Comparison of ENCODE assay signal across 1 cellular context in the genomic region with DNA sequence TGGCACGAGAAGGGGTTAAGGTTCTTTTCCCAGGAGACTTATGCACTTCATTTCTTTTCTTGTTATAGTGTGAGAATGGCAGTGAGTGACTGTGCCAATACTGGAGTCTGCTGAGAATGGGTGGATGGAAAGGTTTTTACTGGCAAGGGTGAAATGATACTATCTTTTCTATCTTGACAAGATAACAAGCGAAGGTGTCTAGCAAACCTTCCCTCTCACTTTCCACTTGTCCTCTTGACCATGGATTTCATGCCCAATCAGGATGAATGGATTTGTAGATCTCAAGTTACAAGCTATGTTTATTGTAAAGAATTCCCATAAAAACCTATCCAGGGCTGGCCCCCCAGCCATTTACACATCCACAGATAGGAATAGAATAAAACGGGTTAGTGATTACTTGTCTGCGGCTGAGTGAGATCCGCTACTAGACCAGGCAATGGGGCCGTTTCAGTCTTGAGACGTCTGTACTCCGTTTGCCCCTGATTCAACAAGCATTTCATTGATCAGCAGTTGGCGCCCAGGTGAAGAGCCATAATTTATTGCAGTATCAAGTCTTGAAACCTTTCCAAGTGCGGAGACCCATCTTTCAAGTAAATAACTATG.
A peak's percentile ranks its signal among the peaks of the same experiment; 100 is the strongest.
TF ChIP-seq lines count a peak whose summit lies in the region.

No MANE protein-coding gene starts in this region.

TF ChIP-seq in HEK293, 187 proteins besides CTCF, POLR2A, EP300 and RAD21 (continued from another document and continues in another):
- TF ChIP-seq ZNF174 (tag by site-specific recombination; IDR thresholded peaks at IDR 0.05) (no peak), ZNF114 (tag by site-specific recombination; IDR thresholded peaks at IDR 0.05) (no peak), GLIS2 (tag by site-specific recombination; IDR thresholded peaks at IDR 0.05) (0 out of 2 replicates have a peak, but pooled peaks have one; percentile 32), ZNF214 (tag by site-specific recombination; IDR thresholded peaks at IDR 0.05; ENCODE audit: borderline replicate concordance) (no peak), KLF16 (tag by site-specific recombination; IDR thresholded peaks at IDR 0.05) (peak; percentile 51; the same call in 1 of the 2 replicates), BCL11A (tag by site-specific recombination; IDR thresholded peaks at IDR 0.05; ENCODE audit: low read depth) (no peak), ZFP3 (tag by site-specific recombination; IDR thresholded peaks at IDR 0.05; ENCODE audit: low read depth) (no peak), KLF9 (tag by site-specific recombination; IDR thresholded peaks at IDR 0.05; ENCODE audit: low read depth) (no peak; the same call in 1 of the 2 replicates), ZBTB26 (tag by site-specific recombination; optimal IDR thresholded peaks at IDR 0.05) (no peak), ZNF623 (tag by site-specific recombination; IDR thresholded peaks at IDR 0.05) (no peak), ZNF37A (tag by site-specific recombination; IDR thresholded peaks at IDR 0.05) (no peak), ZSCAN30 (tag by site-specific recombination; IDR thresholded peaks at IDR 0.05) (no peak), SP2 (tag by site-specific recombination; IDR thresholded peaks at IDR 0.05) (no peak), ZNF341 (tag by site-specific recombination; IDR thresholded peaks at IDR 0.05; ENCODE audit: low read depth) (no peak), ZNF175 (tag by site-specific recombination; IDR thresholded peaks at IDR 0.05) (no peak), ZNF133 (tag by site-specific recombination; IDR thresholded peaks at IDR 0.05) (no peak), ZNF514 (tag by site-specific recombination; IDR thresholded peaks at IDR 0.05) (no peak), ZNF776 (tag by site-specific recombination; IDR thresholded peaks at IDR 0.05; ENCODE audit: borderline replicate concordance) (no peak), ZXDB (tag by site-specific recombination; IDR thresholded peaks at IDR 0.05) (peak; percentile 89), ZNF121 (tag by site-specific recombination; IDR thresholded peaks at IDR 0.05) (no peak), ZNF555 (tag by site-specific recombination; conservative IDR thresholded peaks at IDR 0.05) (no peak), ZNF311 (tag by site-specific recombination; IDR thresholded peaks at IDR 0.05; ENCODE audit: borderline replicate concordance) (no peak), ZFHX2 (tag by site-specific recombination; conservative IDR thresholded peaks at IDR 0.05) (no peak), ZNF2 (tag by site-specific recombination; IDR thresholded peaks at IDR 0.05) (0 out of 2 replicates have a peak, but pooled peaks have one; percentile 36), EGR2 (tag by site-specific recombination; IDR thresholded peaks at IDR 0.05; ENCODE audit: low read depth) (no peak), ZNF670 (tag by site-specific recombination; IDR thresholded peaks at IDR 0.05; ENCODE audit: low read depth) (no peak), ZNF600 (tag by site-specific recombination; IDR thresholded peaks at IDR 0.05) (no peak), ZNF792 (tag by site-specific recombination; IDR thresholded peaks at IDR 0.05) (no peak), ZSCAN16 (tag by site-specific recombination; IDR thresholded peaks at IDR 0.05) (peak; percentile 67; the same call in 1 of the 2 replicates), ZNF548 (tag by site-specific recombination; IDR thresholded peaks at IDR 0.05) (no peak), KLF7 (tag by site-specific recombination; IDR thresholded peaks at IDR 0.05; ENCODE audit: borderline replicate concordance) (no peak; the same call in 1 of the 2 replicates), MEIS1 (CRISPR knock-in tag; IDR thresholded peaks at IDR 0.05; ENCODE audit: borderline replicate concordance) (no peak), ZBTB44 (tag by site-specific recombination; IDR thresholded peaks at IDR 0.05) (no peak), REPIN1 (tag by site-specific recombination; IDR thresholded peaks at IDR 0.05; ENCODE audit: low read depth) (no peak), ZNF654 (tag by site-specific recombination; IDR thresholded peaks at IDR 0.05; ENCODE audit: low read depth) (no peak; the same call in 1 of the 2 replicates), ZNF16 (tag by site-specific recombination; IDR thresholded peaks at IDR 0.05; ENCODE audit: low read depth) (no peak), ZNF146 (tag by site-specific recombination; IDR thresholded peaks at IDR 0.05) (no peak)
- TF ChIP-seq, protein P1, sequence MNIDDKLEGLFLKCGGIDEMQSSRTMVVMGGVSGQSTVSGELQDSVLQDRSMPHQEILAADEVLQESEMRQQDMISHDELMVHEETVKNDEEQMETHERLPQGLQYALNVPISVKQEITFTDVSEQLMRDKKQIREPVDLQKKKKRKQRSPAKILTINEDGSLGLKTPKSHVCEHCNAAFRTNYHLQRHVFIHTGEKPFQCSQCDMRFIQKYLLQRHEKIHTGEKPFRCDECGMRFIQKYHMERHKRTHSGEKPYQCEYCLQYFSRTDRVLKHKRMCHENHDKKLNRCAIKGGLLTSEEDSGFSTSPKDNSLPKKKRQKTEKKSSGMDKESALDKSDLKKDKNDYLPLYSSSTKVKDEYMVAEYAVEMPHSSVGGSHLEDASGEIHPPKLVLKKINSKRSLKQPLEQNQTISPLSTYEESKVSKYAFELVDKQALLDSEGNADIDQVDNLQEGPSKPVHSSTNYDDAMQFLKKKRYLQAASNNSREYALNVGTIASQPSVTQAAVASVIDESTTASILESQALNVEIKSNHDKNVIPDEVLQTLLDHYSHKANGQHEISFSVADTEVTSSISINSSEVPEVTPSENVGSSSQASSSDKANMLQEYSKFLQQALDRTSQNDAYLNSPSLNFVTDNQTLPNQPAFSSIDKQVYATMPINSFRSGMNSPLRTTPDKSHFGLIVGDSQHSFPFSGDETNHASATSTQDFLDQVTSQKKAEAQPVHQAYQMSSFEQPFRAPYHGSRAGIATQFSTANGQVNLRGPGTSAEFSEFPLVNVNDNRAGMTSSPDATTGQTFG (tag by site-specific recombination; IDR thresholded peaks at IDR 0.05; ENCODE audit: borderline replicate concordance), result no peak
- TF ChIP-seq, protein P2, sequence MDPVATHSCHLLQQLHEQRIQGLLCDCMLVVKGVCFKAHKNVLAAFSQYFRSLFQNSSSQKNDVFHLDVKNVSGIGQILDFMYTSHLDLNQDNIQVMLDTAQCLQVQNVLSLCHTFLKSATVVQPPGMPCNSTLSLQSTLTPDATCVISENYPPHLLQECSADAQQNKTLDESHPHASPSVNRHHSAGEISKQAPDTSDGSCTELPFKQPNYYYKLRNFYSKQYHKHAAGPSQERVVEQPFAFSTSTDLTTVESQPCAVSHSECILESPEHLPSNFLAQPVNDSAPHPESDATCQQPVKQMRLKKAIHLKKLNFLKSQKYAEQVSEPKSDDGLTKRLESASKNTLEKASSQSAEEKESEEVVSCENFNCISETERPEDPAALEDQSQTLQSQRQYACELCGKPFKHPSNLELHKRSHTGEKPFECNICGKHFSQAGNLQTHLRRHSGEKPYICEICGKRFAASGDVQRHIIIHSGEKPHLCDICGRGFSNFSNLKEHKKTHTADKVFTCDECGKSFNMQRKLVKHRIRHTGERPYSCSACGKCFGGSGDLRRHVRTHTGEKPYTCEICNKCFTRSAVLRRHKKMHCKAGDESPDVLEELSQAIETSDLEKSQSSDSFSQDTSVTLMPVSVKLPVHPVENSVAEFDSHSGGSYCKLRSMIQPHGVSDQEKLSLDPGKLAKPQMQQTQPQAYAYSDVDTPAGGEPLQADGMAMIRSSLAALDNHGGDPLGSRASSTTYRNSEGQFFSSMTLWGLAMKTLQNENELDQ (tag by site-specific recombination; IDR thresholded peaks at IDR 0.05; ENCODE audit: low read depth), result no peak
- TF ChIP-seq, protein P3, sequence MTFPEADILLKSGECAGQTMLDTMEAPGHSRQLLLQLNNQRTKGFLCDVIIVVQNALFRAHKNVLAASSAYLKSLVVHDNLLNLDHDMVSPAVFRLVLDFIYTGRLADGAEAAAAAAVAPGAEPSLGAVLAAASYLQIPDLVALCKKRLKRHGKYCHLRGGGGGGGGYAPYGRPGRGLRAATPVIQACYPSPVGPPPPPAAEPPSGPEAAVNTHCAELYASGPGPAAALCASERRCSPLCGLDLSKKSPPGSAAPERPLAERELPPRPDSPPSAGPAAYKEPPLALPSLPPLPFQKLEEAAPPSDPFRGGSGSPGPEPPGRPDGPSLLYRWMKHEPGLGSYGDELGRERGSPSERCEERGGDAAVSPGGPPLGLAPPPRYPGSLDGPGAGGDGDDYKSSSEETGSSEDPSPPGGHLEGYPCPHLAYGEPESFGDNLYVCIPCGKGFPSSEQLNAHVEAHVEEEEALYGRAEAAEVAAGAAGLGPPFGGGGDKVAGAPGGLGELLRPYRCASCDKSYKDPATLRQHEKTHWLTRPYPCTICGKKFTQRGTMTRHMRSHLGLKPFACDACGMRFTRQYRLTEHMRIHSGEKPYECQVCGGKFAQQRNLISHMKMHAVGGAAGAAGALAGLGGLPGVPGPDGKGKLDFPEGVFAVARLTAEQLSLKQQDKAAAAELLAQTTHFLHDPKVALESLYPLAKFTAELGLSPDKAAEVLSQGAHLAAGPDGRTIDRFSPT (tag by site-specific recombination; IDR thresholded peaks at IDR 0.05), result no peak
- TF ChIP-seq, protein P4, sequence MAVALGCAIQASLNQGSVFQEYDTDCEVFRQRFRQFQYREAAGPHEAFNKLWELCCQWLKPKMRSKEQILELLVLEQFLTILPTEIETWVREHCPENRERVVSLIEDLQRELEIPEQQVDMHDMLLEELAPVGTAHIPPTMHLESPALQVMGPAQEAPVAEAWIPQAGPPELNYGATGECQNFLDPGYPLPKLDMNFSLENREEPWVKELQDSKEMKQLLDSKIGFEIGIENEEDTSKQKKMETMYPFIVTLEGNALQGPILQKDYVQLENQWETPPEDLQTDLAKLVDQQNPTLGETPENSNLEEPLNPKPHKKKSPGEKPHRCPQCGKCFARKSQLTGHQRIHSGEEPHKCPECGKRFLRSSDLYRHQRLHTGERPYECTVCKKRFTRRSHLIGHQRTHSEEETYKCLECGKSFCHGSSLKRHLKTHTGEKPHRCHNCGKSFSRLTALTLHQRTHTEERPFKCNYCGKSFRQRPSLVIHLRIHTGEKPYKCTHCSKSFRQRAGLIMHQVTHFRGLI (tag by site-specific recombination; IDR thresholded peaks at IDR 0.05), result no peak
- TF ChIP-seq, protein P5, sequence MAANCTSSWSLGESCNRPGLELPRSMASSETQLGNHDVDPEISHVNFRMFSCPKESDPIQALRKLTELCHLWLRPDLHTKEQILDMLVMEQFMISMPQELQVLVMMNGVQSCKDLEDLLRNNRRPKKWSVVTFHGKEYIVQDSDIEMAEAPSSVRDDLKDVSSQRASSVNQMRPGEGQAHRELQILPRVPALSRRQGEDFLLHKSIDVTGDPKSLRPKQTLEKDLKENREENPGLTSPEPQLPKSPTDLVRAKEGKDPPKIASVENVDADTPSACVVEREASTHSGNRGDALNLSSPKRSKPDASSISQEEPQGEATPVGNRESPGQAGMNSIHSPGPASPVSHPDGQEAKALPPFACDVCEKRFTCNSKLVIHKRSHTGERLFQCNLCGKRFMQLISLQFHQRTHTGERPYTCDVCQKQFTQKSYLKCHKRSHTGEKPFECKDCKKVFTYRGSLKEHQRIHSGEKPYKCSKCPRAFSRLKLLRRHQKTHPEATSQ (tag by site-specific recombination; IDR thresholded peaks at IDR 0.05), result no peak
- TF ChIP-seq, protein P6, sequence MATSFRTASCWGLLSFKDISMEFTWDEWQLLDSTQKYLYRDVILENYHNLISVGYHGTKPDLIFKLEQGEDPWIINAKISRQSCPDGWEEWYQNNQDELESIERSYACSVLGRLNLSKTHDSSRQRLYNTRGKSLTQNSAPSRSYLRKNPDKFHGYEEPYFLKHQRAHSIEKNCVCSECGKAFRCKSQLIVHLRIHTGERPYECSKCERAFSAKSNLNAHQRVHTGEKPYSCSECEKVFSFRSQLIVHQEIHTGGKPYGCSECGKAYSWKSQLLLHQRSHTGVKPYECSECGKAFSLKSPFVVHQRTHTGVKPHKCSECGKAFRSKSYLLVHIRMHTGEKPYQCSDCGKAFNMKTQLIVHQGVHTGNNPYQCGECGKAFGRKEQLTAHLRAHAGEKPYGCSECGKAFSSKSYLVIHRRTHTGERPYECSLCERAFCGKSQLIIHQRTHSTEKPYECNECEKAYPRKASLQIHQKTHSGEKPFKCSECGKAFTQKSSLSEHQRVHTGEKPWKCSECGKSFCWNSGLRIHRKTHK (tag by site-specific recombination; IDR thresholded peaks at IDR 0.05), result no peak
- TF ChIP-seq, protein P7, sequence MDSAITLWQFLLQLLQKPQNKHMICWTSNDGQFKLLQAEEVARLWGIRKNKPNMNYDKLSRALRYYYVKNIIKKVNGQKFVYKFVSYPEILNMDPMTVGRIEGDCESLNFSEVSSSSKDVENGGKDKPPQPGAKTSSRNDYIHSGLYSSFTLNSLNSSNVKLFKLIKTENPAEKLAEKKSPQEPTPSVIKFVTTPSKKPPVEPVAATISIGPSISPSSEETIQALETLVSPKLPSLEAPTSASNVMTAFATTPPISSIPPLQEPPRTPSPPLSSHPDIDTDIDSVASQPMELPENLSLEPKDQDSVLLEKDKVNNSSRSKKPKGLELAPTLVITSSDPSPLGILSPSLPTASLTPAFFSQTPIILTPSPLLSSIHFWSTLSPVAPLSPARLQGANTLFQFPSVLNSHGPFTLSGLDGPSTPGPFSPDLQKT (IDR thresholded peaks at IDR 0.05; ENCODE audit: borderline replicate concordance, low read depth, low read length), result no peak
- TF ChIP-seq, protein P8, sequence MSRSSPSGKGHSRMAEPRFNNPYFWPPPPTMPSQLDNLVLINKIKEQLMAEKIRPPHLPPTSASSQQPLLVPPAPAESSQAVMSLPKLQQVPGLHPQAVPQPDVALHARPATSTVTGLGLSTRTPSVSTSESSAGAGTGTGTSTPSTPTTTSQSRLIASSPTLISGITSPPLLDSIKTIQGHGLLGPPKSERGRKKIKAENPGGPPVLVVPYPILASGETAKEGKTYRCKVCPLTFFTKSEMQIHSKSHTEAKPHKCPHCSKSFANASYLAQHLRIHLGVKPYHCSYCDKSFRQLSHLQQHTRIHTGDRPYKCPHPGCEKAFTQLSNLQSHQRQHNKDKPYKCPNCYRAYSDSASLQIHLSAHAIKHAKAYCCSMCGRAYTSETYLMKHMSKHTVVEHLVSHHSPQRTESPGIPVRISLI (tag by site-specific recombination; IDR thresholded peaks at IDR 0.05), result no peak
